Comparison of ENCODE assay signal across 8 cellular contexts in the genomic region with DNA sequence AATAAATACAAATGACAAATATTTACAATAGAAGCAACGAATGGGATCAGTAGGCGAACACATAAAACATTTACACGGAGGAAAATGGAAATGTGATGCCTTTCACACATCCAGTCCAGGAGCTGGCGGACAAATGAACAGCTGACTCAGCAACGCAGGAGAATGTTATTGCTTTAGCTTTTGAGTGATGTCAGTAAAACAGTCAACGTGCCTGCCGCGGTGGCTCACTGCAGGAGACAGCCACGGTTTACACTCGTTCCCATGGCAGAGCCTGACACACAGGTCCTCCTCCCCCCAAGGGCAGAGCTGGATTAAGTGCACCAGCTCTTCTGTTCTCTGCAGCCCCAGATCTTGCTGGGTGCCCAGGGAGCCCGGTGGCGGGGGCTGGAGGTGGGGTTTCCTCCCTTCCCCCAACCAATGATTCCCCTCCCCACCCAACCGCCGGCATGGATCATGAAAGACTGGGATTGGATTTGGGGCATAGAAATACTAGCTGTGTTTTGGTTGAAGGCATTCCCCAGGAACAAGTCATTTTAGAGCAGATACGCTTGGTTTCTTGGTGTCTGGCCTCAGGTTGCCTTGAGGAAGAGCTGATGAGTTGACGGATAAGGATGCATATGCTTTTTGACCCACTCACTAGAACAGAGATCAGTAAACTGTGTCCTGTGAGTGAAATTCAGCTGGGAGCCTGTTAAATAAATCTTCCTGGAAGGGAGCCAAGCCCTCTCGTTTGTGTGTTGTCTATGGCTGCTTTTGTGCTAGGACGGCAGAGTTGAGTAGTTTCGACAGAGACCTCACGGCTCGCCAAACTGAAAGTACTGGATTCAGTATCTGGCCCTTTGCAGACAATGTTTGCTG. TPM values are rescaled to one million over a fixed set of nuclear protein-coding genes. Genes with fewer than 3 reads are reported as not detected.
A peak's percentile ranks its signal among the peaks of the same experiment; 100 is the strongest.
DNase-seq lines count a peak whose midpoint lies in the region; ATAC-seq, FAIRE-seq and TF ChIP-seq lines count a peak whose summit lies in the region.

No MANE protein-coding gene starts in this region.

- H3K4me3 Mint-ChIP-seq in T-cell = no peak overlapping the region
- H3K4me3 Mint-ChIP-seq in activated T-helper 17 cell treated with anti-CD3 and anti-CD28 coated beads, Interleukin-2, amount 50 U/mL, for 72 hours = no peak overlapping the region

- H3K36me3 Mint-ChIP-seq in T-cell = no peaks in the 10 kb centered on the region
- peaks cover 3% of the 10 kb centered on the region for H3K36me3 Mint-ChIP-seq in activated T-helper 17 cell treated with anti-CD3 and anti-CD28 coated beads, Interleukin-2, amount 50 U/mL, for 72 hours (ENCODE audit: low read depth)

- FAIRE-seq in pancreas (lab: Jason Lieb, UNC) = no peak

- H3K27me3 ChIP-seq in esophagus squamous epithelium (peaks cover 0 to 46% (median 0%) of the 10 kb centered on the region in 4 donors), pancreas (no peaks in the 10 kb centered on the region)

- peak overlapping the region in 2 of 4 donors; percentile 2 to 6 for H3K4me3 ChIP-seq in esophagus squamous epithelium
- H3K4me3 ChIP-seq in pancreas = no peak overlapping the region

- no peaks in the 10 kb centered on the region for H3K4me1 Mint-ChIP-seq in T-cell
- no peaks in the 10 kb centered on the region for H3K4me1 Mint-ChIP-seq in activated T-helper 17 cell treated with anti-CD3 and anti-CD28 coated beads, Interleukin-2, amount 50 U/mL, for 72 hours

- no peak overlapping the region for H3K27ac Mint-ChIP-seq in T-cell
- H3K27ac Mint-ChIP-seq in activated T-helper 17 cell treated with anti-CD3 and anti-CD28 coated beads, Interleukin-2, amount 50 U/mL, for 72 hours = no peak overlapping the region

- peaks cover 70 to 87% of the 10 kb centered on the region in 2 donors for H3K27me3 Mint-ChIP-seq in T-cell
- peaks cover 67% of the 10 kb centered on the region for H3K27me3 Mint-ChIP-seq in activated T-helper 17 cell treated with anti-CD3 and anti-CD28 coated beads, Interleukin-2, amount 50 U/mL, for 72 hours

- DNase-seq in DMS153 treated with DMSO at 0.1 percent for 48 hours (lab: John Stamatoyannopoulos, UW; ENCODE audit: unreplicated experiment) = peak; percentile 38
- DNase-seq in NCI-H345 treated with DMSO at 0.1 percent for 48 hours (lab: John Stamatoyannopoulos, UW; ENCODE audit: unreplicated experiment) = peak; percentile 82
- DNase-seq in esophagus squamous epithelium (lab: John Stamatoyannopoulos, UW) = no peak
- peak in 2 of 6 donors; percentile 64 to 65 for DNase-seq in pancreas
- DNase-seq in T-cell = no peak

- H3K9me3 ChIP-seq in esophagus squamous epithelium (no peaks in the 10 kb centered on the region), pancreas (no peaks in the 10 kb centered on the region)

- intact Hi-C loops in esophagus squamous epithelium (cut with DNase I) = no loop called here
- intact Hi-C loops in pancreas (cut with DNase I) = no loop called here

- peak; percentile 41 to 68 (median 54) for ATAC-seq in pancreas
- no peak for ATAC-seq in T-cell (replicated peaks in 1 of 4)
- ATAC-seq in activated T-helper 17 cell treated with anti-CD3 and anti-CD28 coated beads, Interleukin-2, amount 50 U/mL, for 72 hours (replicated peaks) = no peak
- ATAC-seq in HG03108 (IDR thresholded peaks at IDR 0.05; ENCODE audit: unreplicated experiment) = no peak
- ATAC-seq in HG03460 (IDR thresholded peaks at IDR 0.05; ENCODE audit: unreplicated experiment) = no peak

- POLR2A ChIA-PET in T-cell (lab: Charles Lee) = no interaction called here

- no peaks in the 10 kb centered on the region for H3K9me3 Mint-ChIP-seq in T-cell
- H3K9me3 Mint-ChIP-seq in activated T-helper 17 cell treated with anti-CD3 and anti-CD28 coated beads, Interleukin-2, amount 50 U/mL, for 72 hours = no peaks in the 10 kb centered on the region

- no peak for TF ChIP-seq CTCF in esophagus squamous epithelium (IDR thresholded peaks at IDR 0.05)
- TF ChIP-seq CTCF in pancreas (IDR thresholded peaks at IDR 0.05) = no peak

- 21% methylated on average over 16 to 17 of the region's 21 CpGs for WGBS in esophagus squamous epithelium, 2 donors
- 27 to 36% methylated on average over 21 of the region's 21 CpGs for WGBS in pancreas, 2 donors

- H3K27ac ChIP-seq in esophagus squamous epithelium = peak overlapping the region in 3 of 4 donors; percentile 31 to 61 (median 40)
- peak overlapping the region in 3 of 4 donors; percentile 12 to 51 (median 25) for H3K27ac ChIP-seq in pancreas

- no peak for TF ChIP-seq POLR2A in esophagus squamous epithelium (IDR thresholded peaks at IDR 0.05)

- H3K4me1 ChIP-seq in esophagus squamous epithelium = peaks cover 19 to 45% (median 27%) of the 10 kb centered on the region in 3 donors
- H3K4me1 ChIP-seq in pancreas = peaks cover 3 to 28% (median 15%) of the 10 kb centered on the region in 3 donors

- CTCF ChIA-PET in T-cell (lab: Charles Lee) = interaction anchor here in 1 of 2 donors (1.2 kb wide), 1 partner anchor 22 kb away, joined by 5 read pairs; no protein-coding TSS in a partner anchor

- H3K36me3 ChIP-seq in esophagus squamous epithelium = no peaks in the 10 kb centered on the region
- no peaks in the 10 kb centered on the region for H3K36me3 ChIP-seq in pancreas

RNA-seq across cellular contexts. Expression of gene STC2, which starts 12.5 kb away (rescaled TPM):
- total RNA-seq in esophagus squamous epithelium = 10 to 100 TPM in 1 of 4 donors, 1 to 10 TPM in 2, under 1 TPM in 1; 0.64 to 26.1 (median 1.9) TPM
- 100 to 1,000 TPM in 1 of 6 donors, 10 to 100 TPM in 4, 1 to 10 TPM in 1; 6.8 to 117 (median 14.1) TPM for total RNA-seq in pancreas
- 1 to 10 TPM; 6.1 to 6.9 TPM for polyA plus RNA-seq in pancreas
- total RNA-seq in T-cell = 1 to 10 TPM in 2 of 5 donors, under 1 TPM in 1, not detected in 2; 0.47 to 1.2 (median 1.1) TPM
- total RNA-seq in activated T-helper 17 cell treated with anti-CD3 and anti-CD28 coated beads, Interleukin-2, amount 50 U/mL, for 72 hours = 1 to 10 TPM; 4.3 to 6.2 TPM

Comparison
In these comparisons a context has a peak if more than half of its experiments do, and no peak if none do; other contexts are left out.
1. DNase-seq: peak in DMS153 treated with DMSO at 0.1 percent for 48 hours (single experiment) and NCI-H345 treated with DMSO at 0.1 percent for 48 hours (single experiment); none in esophagus squamous epithelium (single experiment) and T-cell (0 of 34).
2. ATAC-seq: peak in pancreas (4 of 4); none in T-cell (0 of 4), activated T-helper 17 cell treated with anti-CD3 and anti-CD28 coated beads, Interleukin-2, amount 50 U/mL, for 72 hours (single experiment), HG03108 (single experiment) and HG03460 (single experiment).